15 cellular contexts compared by ENCODE assay signal in the genomic region with DNA sequence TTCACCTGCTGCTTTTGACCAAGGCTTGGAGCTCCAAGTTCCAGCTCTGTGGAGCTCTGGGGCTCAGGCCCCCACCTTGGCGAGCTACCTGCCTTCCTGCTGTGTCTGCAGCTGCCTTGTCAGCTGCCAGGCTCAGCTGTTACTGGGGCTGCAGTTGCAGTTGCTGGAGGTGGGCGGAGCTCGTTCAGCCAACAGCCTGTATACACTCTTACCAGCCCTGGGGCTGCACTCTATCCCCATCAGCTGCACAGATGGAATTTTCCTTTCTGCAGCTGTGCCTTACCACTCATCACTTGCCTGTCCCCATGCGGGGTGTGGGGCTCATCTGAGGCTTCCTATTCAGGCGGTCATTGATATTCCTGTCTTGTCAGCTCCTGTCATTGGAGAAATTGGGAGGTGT. TPM values are rescaled to one million over a fixed set of nuclear protein-coding genes. Genes with fewer than 3 reads are reported as not detected.
A peak's percentile ranks its signal among the peaks of the same experiment; 100 is the strongest.
DNase-seq lines count a peak whose midpoint lies in the region; ATAC-seq, FAIRE-seq and TF ChIP-seq lines count a peak whose summit lies in the region.
"Had no signal": no experiment of that assay in that cellular context is flagged by ENCODE, and none has a peak within 500 bp of the region (broad histone marks: within the 10 kb centered on the region; RNA-seq: fewer than 3 reads in every experiment).

No MANE protein-coding gene starts in this region.

- no peak overlapping the region for H4K5ac ChIP-seq in H1 (ENCODE audit: insufficient read length, low read depth, low read length)

- no peak overlapping the region for H3K4ac ChIP-seq in H1 (replicated peaks; ENCODE audit: insufficient read length, low read depth, low read length)

- no peak overlapping the region for H3K4me3 Mint-ChIP-seq in T-helper 2 cell treated with Interferon-gamma antibody and Interleukin-4, amounts not matched to agents 5 μg/mL and 100 μg/mL, for 36 hours
- no peak overlapping the region for H3K4me3 Mint-ChIP-seq in activated T-cell treated with anti-CD3 and anti-CD28 coated beads, Interleukin-2, amount 50 U/mL, for 24 hours
- H3K4me3 Mint-ChIP-seq: stimulated activated memory B cell treated with anti-CD40 and anti-IgM and Interleukin-4, amounts not matched to agents 10 μg/mL and 1 μg/mL and 100 μg/mL, for 72 hours had no signal

- no peak overlapping the region for H2BK120ac ChIP-seq in H1 (replicated peaks; ENCODE audit: low read depth, low read length)

- no peak overlapping the region for H3K14ac ChIP-seq in H1 (ENCODE audit: insufficient read length)

- TF ChIP-seq CTCF in MM.1S (IDR thresholded peaks at IDR 0.05; ENCODE audit: low read length) (no peak), H1 (IDR thresholded peaks at IDR 0.05; ENCODE audit: control extremely low read depth in 1 of 3, insufficient read depth in 1 of 3, low read depth in 1 of 3, low read length in 3 of 3) (no peak)

- DNase-seq in DMS 273 (lab: John Stamatoyannopoulos, UW; ENCODE audit: unreplicated experiment) = peak; percentile 92
- peak; percentile 59 for DNase-seq in MM.1S
- DNase-seq in NCI-H524 treated with DMSO at 0.1 percent for 48 hours (lab: John Stamatoyannopoulos, UW) = peak; percentile 94
- DNase-seq in H1 (ENCODE audit: low read depth in 1 of 2, low spot score in 2 of 2) = peak in 1 of 2 experiments; percentile 57
- no peak for DNase-seq in T-helper 2 cell treated with Interferon-gamma antibody and Interleukin-4, amounts not matched to agents 5 μg/mL and 100 μg/mL, for 36 hours (ENCODE audit: low spot score)
- no peak for DNase-seq in OCI-M2 (lab: John Stamatoyannopoulos, UW; ENCODE audit: unreplicated experiment)
- DNase-seq in activated T-cell treated with anti-CD3 and anti-CD28 coated beads, Interleukin-2, amount 50 U/mL, for 24 hours = no peak
- DNase-seq: body of pancreas; GM23248; stimulated activated CD4-positive, alpha-beta T cell treated with anti-CD3 and anti-CD28 coated beads, Interleukin-4, amount 100 ng/mL, for 1 hour had no signal

- H3K27me3 Mint-ChIP-seq in T-helper 2 cell treated with Interferon-gamma antibody and Interleukin-4, amounts not matched to agents 5 μg/mL and 100 μg/mL, for 36 hours (ENCODE audit: low read depth) = peaks cover 10% of the 10 kb centered on the region
- H3K27me3 Mint-ChIP-seq in activated T-cell treated with anti-CD3 and anti-CD28 coated beads, Interleukin-2, amount 50 U/mL, for 24 hours = peaks cover 37% of the 10 kb centered on the region

- H4K8ac ChIP-seq in H1 (ENCODE audit: extremely low read depth, insufficient read depth, low read length) = no peak overlapping the region

- no peak overlapping the region for H3K27ac Mint-ChIP-seq in T-helper 2 cell treated with Interferon-gamma antibody and Interleukin-4, amounts not matched to agents 5 μg/mL and 100 μg/mL, for 36 hours
- no peak overlapping the region for H3K27ac Mint-ChIP-seq in activated T-cell treated with anti-CD3 and anti-CD28 coated beads, Interleukin-2, amount 50 U/mL, for 24 hours
- H3K27ac Mint-ChIP-seq: stimulated activated memory B cell treated with anti-CD40 and anti-IgM and Interleukin-4, amounts not matched to agents 10 μg/mL and 1 μg/mL and 100 μg/mL, for 72 hours had no signal

- H3K23ac ChIP-seq in H1 (ENCODE audit: insufficient read length) = no peak overlapping the region

- no peak overlapping the region for H2BK12ac ChIP-seq in H1 (ENCODE audit: low read depth, low read length)

- no peaks in the 10 kb centered on the region for H3K9me3 ChIP-seq in MM.1S (replicated peaks; ENCODE audit: insufficient read depth, low read length)
- H3K9me3 ChIP-seq in H1 (ENCODE audit: insufficient read depth in 2 of 2, low read depth in 1 of 2, low read length in 1 of 2) = no peaks in the 10 kb centered on the region
- H3K9me3 ChIP-seq: body of pancreas had no signal

- no peak overlapping the region for H3K18ac ChIP-seq in H1 (ENCODE audit: extremely low read depth, low read length)

- CTCF ChIA-PET in H1 (lab: Charles Lee; ENCODE audit: partially characterized antibody) = interaction anchor here (1.4 kb wide), 1 partner anchor 181 kb away, joined by 5 read pairs; no protein-coding TSS in a partner anchor

- no peaks in the 10 kb centered on the region for H3K79me1 ChIP-seq in H1 (ENCODE audit: low read depth, low read length)

- no peak for TF ChIP-seq POLR2A in H1 (IDR thresholded peaks at IDR 0.05; ENCODE audit: control extremely low read depth in 1 of 2, low read depth in 2 of 2, low read length in 2 of 2)

- no peak overlapping the region for H3K56ac ChIP-seq in H1 (replicated peaks; ENCODE audit: insufficient read length, low read depth, low read length)

- no peaks in the 10 kb centered on the region for H3K9me2 ChIP-seq in MM.1S (replicated peaks; ENCODE audit: insufficient read depth, low read length)

- H3K9ac ChIP-seq in MM.1S (ENCODE audit: low read length) (no peak overlapping the region), H1 (replicated peaks in 1 of 4; ENCODE audit: extremely low read depth in 1 of 4, low read depth in 3 of 4, low read length in 3 of 4) (no peak overlapping the region)
- H3K9ac ChIP-seq: GM23248 had no signal

- H2AK5ac ChIP-seq in H1 (ENCODE audit: low read depth, low read length) = no peak overlapping the region

- no peaks in the 10 kb centered on the region for H3K36me3 Mint-ChIP-seq in T-helper 2 cell treated with Interferon-gamma antibody and Interleukin-4, amounts not matched to agents 5 μg/mL and 100 μg/mL, for 36 hours (ENCODE audit: low read depth)
- H3K36me3 Mint-ChIP-seq in activated T-cell treated with anti-CD3 and anti-CD28 coated beads, Interleukin-2, amount 50 U/mL, for 24 hours (ENCODE audit: low read depth) = no peaks in the 10 kb centered on the region
- H3K36me3 Mint-ChIP-seq: stimulated activated memory B cell treated with anti-CD40 and anti-IgM and Interleukin-4, amounts not matched to agents 10 μg/mL and 1 μg/mL and 100 μg/mL, for 72 hours had no signal

- H3K9me3 Mint-ChIP-seq in T-helper 2 cell treated with Interferon-gamma antibody and Interleukin-4, amounts not matched to agents 5 μg/mL and 100 μg/mL, for 36 hours = no peaks in the 10 kb centered on the region
- H3K9me3 Mint-ChIP-seq in activated T-cell treated with anti-CD3 and anti-CD28 coated beads, Interleukin-2, amount 50 U/mL, for 24 hours = no peaks in the 10 kb centered on the region
- H3K9me3 Mint-ChIP-seq: stimulated activated memory B cell treated with anti-CD40 and anti-IgM and Interleukin-4, amounts not matched to agents 10 μg/mL and 1 μg/mL and 100 μg/mL, for 72 hours had no signal

- H3K4me1 Mint-ChIP-seq in T-helper 2 cell treated with Interferon-gamma antibody and Interleukin-4, amounts not matched to agents 5 μg/mL and 100 μg/mL, for 36 hours (ENCODE audit: low read depth) = no peaks in the 10 kb centered on the region
- no peaks in the 10 kb centered on the region for H3K4me1 Mint-ChIP-seq in activated T-cell treated with anti-CD3 and anti-CD28 coated beads, Interleukin-2, amount 50 U/mL, for 24 hours (ENCODE audit: low read depth)
- H3K4me1 Mint-ChIP-seq: stimulated activated memory B cell treated with anti-CD40 and anti-IgM and Interleukin-4, amounts not matched to agents 10 μg/mL and 1 μg/mL and 100 μg/mL, for 72 hours had no signal

- H3K23me2 ChIP-seq in H1 (ENCODE audit: low read depth, low read length) = no peaks in the 10 kb centered on the region

- WGBS in H1 (ENCODE audit: extremely low coverage in 1 of 2, insufficient coverage in 1 of 2, insufficient read length in 1 of 2, insufficient replicate concordance in 2 of 2, low coverage in 1 of 2, low lambda C conversion rate in 2 of 2, missing lambda C conversion rate in 1 of 2), 2 experiments = 26% methylated on average over 5 of the region's 5 CpGs; no CpG with 5 or more reads in 1 of the 2 experiments

- no peak for ATAC-seq in HG02973 (IDR thresholded peaks at IDR 0.05; ENCODE audit: unreplicated experiment)
- ATAC-seq: body of pancreas; stimulated activated memory B cell treated with anti-CD40 and anti-IgM and Interleukin-4, amounts not matched to agents 10 μg/mL and 1 μg/mL and 100 μg/mL, for 72 hours had no signal

- POLR2A ChIA-PET in H1 (lab: Charles Lee; ENCODE audit: partially characterized antibody) = interaction anchor here (1.6 kb wide), 1 partner anchor 10 kb away, joined by 6 read pairs; the partner anchor contains the start of gene SYN2

- H3K79me2 ChIP-seq in MM.1S (ENCODE audit: low read length) = no peaks in the 10 kb centered on the region
- H3K79me2 ChIP-seq in H1 (ENCODE audit: control insufficient read depth in 1 of 2, insufficient read depth in 2 of 2, low read length in 2 of 2) = no peaks in the 10 kb centered on the region

- H3F3A ChIP-seq in MM.1S (ENCODE audit: insufficient read depth, low read length) = no peaks in the 10 kb centered on the region

- no peak overlapping the region for H4K91ac ChIP-seq in H1 (replicated peaks; ENCODE audit: insufficient read length, low read length)

- H2AFZ ChIP-seq in MM.1S (ENCODE audit: low read length) (no peak overlapping the region), H1 (ENCODE audit: low read length) (no peak overlapping the region)
- H2AFZ ChIP-seq: GM23248 had no signal

- H3K27ac ChIP-seq in MM.1S (ENCODE audit: low read length) (no peak overlapping the region), H1 (ENCODE audit: low read depth, low read length) (no peak overlapping the region)
- H3K27ac ChIP-seq: body of pancreas, GM23248, RWPE1 had no signal

- no peak overlapping the region for H3K4me2 ChIP-seq in MM.1S (ENCODE audit: low read depth, low read length)
- H3K4me2 ChIP-seq in H1 (ENCODE audit: insufficient read depth in 1 of 2, low read depth in 2 of 2, low read length in 2 of 2) = no peak overlapping the region; a peak in 1 of 4 replicates

- H4K20me1 ChIP-seq in MM.1S (ENCODE audit: insufficient read depth, low read length) = no peaks in the 10 kb centered on the region
- H4K20me1 ChIP-seq in H1 (replicated peaks in 1 of 2; ENCODE audit: control insufficient read depth in 1 of 2, insufficient read depth in 2 of 2, low read length in 2 of 2) = no peaks in the 10 kb centered on the region

- H3K27me3 ChIP-seq in MM.1S (replicated peaks; ENCODE audit: insufficient read depth, low read length) (no peaks in the 10 kb centered on the region), H1 (replicated peaks in 1 of 4; ENCODE audit: control insufficient read depth in 3 of 4, extremely low read depth in 1 of 4, insufficient read depth in 3 of 4, low read length in 3 of 4) (no peaks in the 10 kb centered on the region)
- H3K27me3 ChIP-seq: body of pancreas had no signal

- H3K4me3 ChIP-seq in MM.1S (ENCODE audit: low read length) (no peak overlapping the region), H1 (ENCODE audit: extremely low read depth in 1 of 4, insufficient read depth in 2 of 4, low read depth in 3 of 4, low read length in 4 of 4) (no peak overlapping the region)
- H3K4me3 ChIP-seq: body of pancreas, dorsolateral prefrontal cortex, GM23248 had no signal

- no peak for TF ChIP-seq RAD21 in H1 (IDR thresholded peaks at IDR 0.05 in 1 of 2, conservative IDR thresholded peaks at IDR 0.05 in 1 of 2; ENCODE audit: low read depth in 2 of 2, low read length in 2 of 2)

- no peak overlapping the region for H2BK20ac ChIP-seq in H1 (ENCODE audit: low read length)

- no peak overlapping the region for H2BK5ac ChIP-seq in H1 (ENCODE audit: low read depth, low read length)

- no peak overlapping the region for H2BK15ac ChIP-seq in H1 (ENCODE audit: low read length)

- TF ChIP-seq EP300 in H1 (IDR thresholded peaks at IDR 0.05; ENCODE audit: borderline replicate concordance in 1 of 2, low read depth in 2 of 2, low read length in 2 of 2) = no peak

- no peaks in the 10 kb centered on the region for H3K4me1 ChIP-seq in MM.1S (ENCODE audit: low read length)
- H3K4me1 ChIP-seq in H1 (replicated peaks in 1 of 4; ENCODE audit: control insufficient read depth in 3 of 4, insufficient read depth in 4 of 4, low read length in 3 of 4) = peaks cover 0 to 3% (median 0%) of the 10 kb centered on the region in 4 experiments; a peak in 1 of 7 replicates
- H3K4me1 ChIP-seq: body of pancreas had no signal

- FAIRE-seq in H1 (lab: Jason Lieb, UNC) = no peak
- FAIRE-seq: TTC549 had no signal

- no peaks in the 10 kb centered on the region for H3K36me3 ChIP-seq in MM.1S (replicated peaks; ENCODE audit: insufficient read depth, low read length)
- no peaks in the 10 kb centered on the region for H3K36me3 ChIP-seq in H1 (ENCODE audit: control insufficient read depth in 2 of 4, insufficient read depth in 4 of 4, low read length in 3 of 4)

RNA-seq across cellular contexts. Expression of gene SYN2, which starts 9.1 kb away (rescaled TPM):
- 9.3 TPM in 2 replicates for total RNA-seq in H1 (2021; fragmentation: NEBNext Ultra II Directional; extraction: Animal tissue kit (Norgen Biotek cat#: 25700))
- polyA plus RNA-seq in H1 (2011; rRNA removed) = 6.4 and 7.0 TPM in 2 replicates
- 2.6 TPM for polyA plus RNA-seq in H1 (2011; cell fraction: cytosol; rRNA removed)
- polyA plus RNA-seq in H1 (2011; cell fraction: nucleus; rRNA removed) = 8.9 TPM
- 5.1 to 6.2 TPM (median 5.6 TPM) in 4 replicates for polyA plus RNA-seq in H1 (2012, experiment 1 of 2)
- 4.4 TPM for polyA plus RNA-seq in H1 (2012, experiment 2 of 2)
- 4.6 TPM for polyA plus RNA-seq in H1 (2013, experiment 1 of 2)
- polyA plus RNA-seq in H1 (2013, experiment 2 of 2) = 4.5 TPM
- polyA minus RNA-seq in H1 (2011; rRNA and poly(A)+ RNA removed) = 15.1 and 17.0 TPM in 2 replicates
- 7.2 TPM for polyA minus RNA-seq in H1 (2011; cell fraction: cytosol; rRNA and poly(A)+ RNA removed)
- 18.1 TPM for polyA minus RNA-seq in H1 (2011; cell fraction: nucleus; rRNA and poly(A)+ RNA removed)
- total RNA-seq: GM23248 had no signal
- polyA plus RNA-seq: GM23248 had no signal

Comparison
In these comparisons a context has a peak if more than half of its experiments do, and no peak if none do; other contexts are left out.
1. DNase-seq: peak in DMS 273 (single experiment), MM.1S (single experiment) and NCI-H524 treated with DMSO at 0.1 percent for 48 hours (single experiment); none in T-helper 2 cell treated with Interferon-gamma antibody and Interleukin-4, amounts not matched to agents 5 μg/mL and 100 μg/mL, for 36 hours (single experiment), OCI-M2 (single experiment) and activated T-cell treated with anti-CD3 and anti-CD28 coated beads, Interleukin-2, amount 50 U/mL, for 24 hours (single experiment).